Comparison of ENCODE assay signal across 1 cellular context in genomic region chr1:30747028-30748008, GRCh38.
A peak's percentile ranks its signal among the peaks of the same experiment; 100 is the strongest.
TF ChIP-seq lines count a peak whose summit lies in the region.

No MANE protein-coding gene starts in this region.

TF ChIP-seq in HEK293, 187 proteins besides CTCF, POLR2A, EP300 and RAD21 (continued from another document):
- TF ChIP-seq, protein P1, sequence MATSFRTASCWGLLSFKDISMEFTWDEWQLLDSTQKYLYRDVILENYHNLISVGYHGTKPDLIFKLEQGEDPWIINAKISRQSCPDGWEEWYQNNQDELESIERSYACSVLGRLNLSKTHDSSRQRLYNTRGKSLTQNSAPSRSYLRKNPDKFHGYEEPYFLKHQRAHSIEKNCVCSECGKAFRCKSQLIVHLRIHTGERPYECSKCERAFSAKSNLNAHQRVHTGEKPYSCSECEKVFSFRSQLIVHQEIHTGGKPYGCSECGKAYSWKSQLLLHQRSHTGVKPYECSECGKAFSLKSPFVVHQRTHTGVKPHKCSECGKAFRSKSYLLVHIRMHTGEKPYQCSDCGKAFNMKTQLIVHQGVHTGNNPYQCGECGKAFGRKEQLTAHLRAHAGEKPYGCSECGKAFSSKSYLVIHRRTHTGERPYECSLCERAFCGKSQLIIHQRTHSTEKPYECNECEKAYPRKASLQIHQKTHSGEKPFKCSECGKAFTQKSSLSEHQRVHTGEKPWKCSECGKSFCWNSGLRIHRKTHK (tag by site-specific recombination; IDR thresholded peaks at IDR 0.05), result 0 out of 2 replicates have a peak, but pooled peaks have one; percentile 18
- no peak for TF ChIP-seq ZNF658 (tag by site-specific recombination; IDR thresholded peaks at IDR 0.05)
